Comparison of ENCODE assay signal across 8 cellular contexts in the genomic region with DNA sequence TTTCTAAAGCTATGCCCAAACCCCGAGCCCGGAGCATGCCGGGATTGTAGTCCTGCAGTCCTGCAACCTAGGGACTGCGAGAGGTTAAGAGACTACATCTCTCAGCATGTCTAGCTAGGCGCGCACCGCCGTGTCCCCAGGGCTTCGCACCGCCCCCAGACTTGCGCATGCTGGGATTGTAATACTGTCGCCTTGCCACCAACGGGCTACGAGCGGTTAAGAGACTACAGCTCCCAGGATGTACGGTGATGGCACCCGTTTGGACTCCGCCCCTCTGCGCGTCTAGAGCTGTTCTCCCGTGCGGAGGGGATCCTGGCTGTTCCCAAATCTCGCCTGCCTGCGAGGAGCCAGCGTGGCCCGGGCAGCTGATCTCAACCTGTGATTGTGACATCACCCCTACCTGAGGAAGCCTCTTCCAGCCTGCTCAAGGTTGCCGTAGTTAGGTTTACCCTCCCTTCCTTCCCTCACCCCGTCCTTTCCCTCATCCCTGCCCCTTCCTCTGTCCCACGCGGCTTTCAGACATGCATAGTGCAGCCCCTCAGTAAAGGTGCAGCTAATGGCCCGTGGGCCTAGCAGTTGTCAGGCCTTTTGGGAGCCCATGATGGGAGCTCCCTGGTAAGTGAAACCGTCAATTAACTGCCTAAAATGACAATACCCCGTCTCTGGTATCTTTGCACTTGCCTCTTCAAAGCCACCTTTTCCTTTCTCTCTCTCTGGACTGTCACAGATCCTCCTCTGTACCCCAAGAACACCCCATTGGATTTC. TPM values are rescaled to one million over a fixed set of nuclear protein-coding genes. Genes with fewer than 3 reads are reported as not detected.
DNase-seq lines count a peak whose midpoint lies in the region; ATAC-seq, FAIRE-seq and TF ChIP-seq lines count a peak whose summit lies in the region.

No MANE protein-coding gene starts in this region.

- peak overlapping the region; percentile 86 for H3K4me2 ChIP-seq in GM12878 (ENCODE audit: control insufficient read depth, insufficient read depth)

- peak; percentile 77 for TF ChIP-seq POLR2A in GM12878 (IDR thresholded peaks at IDR 0.05; ENCODE audit: low read depth, low read length)

- H3K27ac ChIP-seq in HEK293 (ENCODE audit: extremely low read depth, low read depth, low read length) (no peak overlapping the region), GM12878 (ENCODE audit: control insufficient read depth, insufficient read depth) (peak overlapping the region; percentile 82)

- peak; percentile 92 for FAIRE-seq in GM12878 (lab: Jason Lieb, UNC)

- peak overlapping the region; percentile 95 for H2AFZ ChIP-seq in GM12878 (ENCODE audit: control insufficient read depth, low read depth, low read length)

- peaks cover 0 to 2% of the 10 kb centered on the region in 2 experiments; a peak in 1 of 3 replicates for H3K36me3 ChIP-seq in HEK293 (ENCODE audit: control insufficient read depth in 2 of 2, insufficient read depth in 1 of 2, low read length in 2 of 2)
- H3K36me3 ChIP-seq in GM12878 (ENCODE audit: control insufficient read depth in 2 of 2, insufficient read depth in 2 of 2, low read length in 1 of 2), result no peaks in the 10 kb centered on the region

- TF ChIP-seq EP300 in GM12878 (IDR thresholded peaks at IDR 0.05; ENCODE audit: borderline replicate concordance in 1 of 2, control insufficient read depth in 1 of 2, low read depth in 2 of 2, low read length in 2 of 2), result 0 out of 4 replicates have a peak, but pooled peaks of 1 of the 2 experiments have one; percentile 22

- RAD21 ChIA-PET in GM12878 (lab: Charles Lee; ENCODE audit: unreplicated experiment), result interaction anchor here (0.7 to 1.9 kb wide), 5 partner anchors 10 to 600 kb away, joined by 3 to 23 read pairs (median 6); partner anchors contain the start of genes ZNF138 and ZNF680

- no peaks in the 10 kb centered on the region for H3K79me2 ChIP-seq in GM12878 (ENCODE audit: control insufficient read depth, insufficient read depth, low read length)

- peak; percentile 88 for DNase-seq in GM04504 (ENCODE audit: low read depth)
- peak; percentile 97 for DNase-seq in NCI-H1105 treated with DMSO at 0.1 percent for 48 hours (lab: John Stamatoyannopoulos, UW)
- DNase-seq in T1000 (lab: John Stamatoyannopoulos, UW), result peak; percentile 45
- peak; percentile 89 for DNase-seq in GM12878 (ENCODE audit: low read depth, low spot score)
- DNase-seq in iPS-NIHi7 (ENCODE audit: extremely low spot score), result peak; percentile 13
- peak; percentile 78 to 82 for DNase-seq in stimulated activated CD4-positive, alpha-beta T cell treated with anti-CD3 and anti-CD28 coated beads, Interleukin-1b, Interleukin-23, amount 100 ng/mL, for 1 hour (ENCODE audit: low read depth in 2 of 2)
- DNase-seq in amniotic stem cell (lab: John Stamatoyannopoulos, UW), result no peak

- TF ChIP-seq CTCF in HEK293 (tag by site-specific recombination; IDR thresholded peaks at IDR 0.05) (no peak), GM12878 (IDR thresholded peaks at IDR 0.05 in 2 of 3, conservative IDR thresholded peaks at IDR 0.05 in 1 of 3; ENCODE audit: control insufficient read depth in 2 of 3, extremely low read depth in 1 of 3, insufficient read depth in 1 of 3, low read depth in 3 of 3, low read length in 3 of 3) (no peak)

- intact Hi-C loops in GM12878 (cut with micrococcal nuclease; ENCODE audit: unreplicated experiment), result loop anchor here (2.0 to 10.0 kb wide), 3 partner anchors 50 to 359 kb away; partner anchors contain the start of genes ZNF107 and ZNF680

- in situ Hi-C loops in GM12878 (cut with MboI), result loop anchor here (10.0 kb wide), 2 partner anchors 357 to 487 kb away; partner anchors contain the start of genes ZNF107 and ZNF138

- peak; percentile 98 for ATAC-seq in GM12878

- no peaks in the 10 kb centered on the region for H3K27me3 ChIP-seq in GM12878 (replicated peaks in 1 of 2; ENCODE audit: control insufficient read depth in 2 of 2, insufficient read depth in 2 of 2, low read length in 1 of 2)

- TF ChIP-seq RAD21 in GM12878 (IDR thresholded peaks at IDR 0.05; ENCODE audit: insufficient read depth, low read depth, low read length), result no peak

- H3K4me3 ChIP-seq in HEK293 (ENCODE audit: low read depth, low read length), result peak overlapping the region; percentile 42
- H3K4me3 ChIP-seq in GM12878, result peak overlapping the region; percentile 80

- H3K9ac ChIP-seq in GM12878 (ENCODE audit: control insufficient read depth, insufficient read depth, low read length), result peak overlapping the region; percentile 84

- SMC1A ChIA-PET in GM12878 (lab: Charles Lee; ENCODE audit: uncharacterized antibody, unreplicated experiment), result interaction anchor here (0.8 to 2.8 kb wide), 5 partner anchors 10 to 359 kb away, joined by 3 to 19 read pairs (median 3); partner anchors contain the start of gene ZNF107

- BruUV-seq in GM12878 (replicated peaks; lab: Mats Ljungman, UMichigan), result TSS peak; percentile 93

- H4K20me1 ChIP-seq in GM12878 (ENCODE audit: control insufficient read depth, insufficient read depth), result no peaks in the 10 kb centered on the region

- H3K9me3 ChIP-seq in HEK293 (ENCODE audit: control insufficient read depth, insufficient read depth, low read depth, low read length) (no peaks in the 10 kb centered on the region), GM12878 (replicated peaks; ENCODE audit: control insufficient read depth, insufficient read depth, low read length) (no peaks in the 10 kb centered on the region; the same call in 2 of the 3 replicates)

- POLR2A ChIA-PET in HEK293 (lab: Yijun Ruan, JAX), result interaction anchor here (0.6 to 1.8 kb wide), 8 partner anchors 8 to 458 kb away, joined by 3 to 16 read pairs (median 4); partner anchors contain the start of genes ZNF107 and ZNF680
- POLR2A ChIA-PET in GM12878 (lab: Charles Lee), result interaction anchor here (0.6 to 1.5 kb wide), 5 partner anchors 8 to 1899 kb away, joined by 3 to 11 read pairs (median 4); partner anchors contain the start of gene ZNF680

- CTCF ChIA-PET in HEK293 (lab: Yijun Ruan, JAX), result interaction anchor here (0.6 kb wide), 1 partner anchor 104 kb away, joined by 3 read pairs; no protein-coding TSS in a partner anchor
- CTCF ChIA-PET in GM12878 (lab: Yijun Ruan, JAX), result interaction anchor here (1.5 to 1.9 kb wide), 4 partner anchors 8 to 13 kb away, joined by 4 to 8 read pairs (median 6); no protein-coding TSS in a partner anchor

- 4% methylated on average over 33 of the region's 33 CpGs for WGBS in GM12878 (ENCODE audit: insufficient coverage, insufficient replicate concordance, low lambda C conversion rate, missing lambda C conversion rate)

- H3K4me1 ChIP-seq in HEK293 (ENCODE audit: control insufficient read depth, insufficient read depth, low read length), result no peaks in the 10 kb centered on the region
- H3K4me1 ChIP-seq in GM12878 (ENCODE audit: control insufficient read depth, insufficient read depth, low read length), result no peaks in the 10 kb centered on the region; the same call in 1 of the 2 replicates

TF ChIP-seq in HEK293, 187 proteins besides CTCF, POLR2A, EP300 and RAD21 (continues in another document):
- TF ChIP-seq ZNF747 (tag by site-specific recombination; IDR thresholded peaks at IDR 0.05) (no peak), ZNF239 (tag by site-specific recombination; IDR thresholded peaks at IDR 0.05) (no peak), ZNF560 (tag by site-specific recombination; IDR thresholded peaks at IDR 0.05; ENCODE audit: borderline replicate concordance) (no peak), ZNF561 (tag by site-specific recombination; IDR thresholded peaks at IDR 0.05; ENCODE audit: borderline replicate concordance) (no peak), ZNF132 (tag by site-specific recombination; IDR thresholded peaks at IDR 0.05; ENCODE audit: borderline replicate concordance) (no peak), ZNF76 (tag by site-specific recombination; IDR thresholded peaks at IDR 0.05; ENCODE audit: borderline replicate concordance, low read depth) (peak; percentile 95)

TF ChIP-seq in GM12878, 131 proteins besides CTCF, POLR2A, EP300 and RAD21 (continues in another document):
- TF ChIP-seq ZNF622 (IDR thresholded peaks at IDR 0.05), result no peak
- TF ChIP-seq, protein P1, sequence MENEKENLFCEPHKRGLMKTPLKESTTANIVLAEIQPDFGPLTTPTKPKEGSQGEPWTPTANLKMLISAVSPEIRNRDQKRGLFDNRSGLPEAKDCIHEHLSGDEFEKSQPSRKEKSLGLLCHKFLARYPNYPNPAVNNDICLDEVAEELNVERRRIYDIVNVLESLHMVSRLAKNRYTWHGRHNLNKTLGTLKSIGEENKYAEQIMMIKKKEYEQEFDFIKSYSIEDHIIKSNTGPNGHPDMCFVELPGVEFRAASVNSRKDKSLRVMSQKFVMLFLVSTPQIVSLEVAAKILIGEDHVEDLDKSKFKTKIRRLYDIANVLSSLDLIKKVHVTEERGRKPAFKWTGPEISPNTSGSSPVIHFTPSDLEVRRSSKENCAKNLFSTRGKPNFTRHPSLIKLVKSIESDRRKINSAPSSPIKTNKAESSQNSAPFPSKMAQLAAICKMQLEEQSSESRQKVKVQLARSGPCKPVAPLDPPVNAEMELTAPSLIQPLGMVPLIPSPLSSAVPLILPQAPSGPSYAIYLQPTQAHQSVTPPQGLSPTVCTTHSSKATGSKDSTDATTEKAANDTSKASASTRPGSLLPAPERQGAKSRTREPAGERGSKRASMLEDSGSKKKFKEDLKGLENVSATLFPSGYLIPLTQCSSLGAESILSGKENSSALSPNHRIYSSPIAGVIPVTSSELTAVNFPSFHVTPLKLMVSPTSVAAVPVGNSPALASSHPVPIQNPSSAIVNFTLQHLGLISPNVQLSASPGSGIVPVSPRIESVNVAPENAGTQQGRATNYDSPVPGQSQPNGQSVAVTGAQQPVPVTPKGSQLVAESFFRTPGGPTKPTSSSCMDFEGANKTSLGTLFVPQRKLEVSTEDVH (IDR thresholded peaks at IDR 0.05; ENCODE audit: low read depth, partially characterized antibody), result no peak
- TF ChIP-seq NRF1 (conservative IDR thresholded peaks at IDR 0.05; ENCODE audit: low read depth, low read length), result peak; percentile 71
- peak; percentile 85 for TF ChIP-seq HDGF (IDR thresholded peaks at IDR 0.05)

RNA-seq across cellular contexts. Expression of gene ZNF736, which starts 6.3 kb away (rescaled TPM):
- 184 and 194 TPM in 2 replicates for total RNA-seq in GM12878 (2013; cell fraction: nucleolus; rRNA removed)
- total RNA-seq in GM12878 (2014; rRNA removed), result 12.5 and 12.6 TPM in 2 replicates
- total RNA-seq in GM12878 (2014; rRNA removed; fragmentation: Illumina TruSeq; extraction: Trizol), result 22.5 and 23.5 TPM in 2 replicates
- total RNA-seq in GM12878 (2021), result 20.5 and 21.4 TPM in 2 replicates
- polyA plus RNA-seq in GM12878 (2011; ENCODE audit: low read depth), result 5.7 TPM
- polyA plus RNA-seq in GM12878 (2011; rRNA removed), result 13.9 and 19.0 TPM in 2 replicates
- 5.8 and 6.0 TPM in 2 replicates for polyA plus RNA-seq in GM12878 (2011; cell fraction: cytosol; rRNA removed)
- polyA plus RNA-seq in GM12878 (2011; cell fraction: nucleus; rRNA removed), result 16.9 and 17.2 TPM in 2 replicates
- polyA plus RNA-seq in GM12878 (2012), result 6.5 and 9.8 TPM in 2 replicates
- 9.2 and 10.6 TPM in 2 replicates for polyA plus RNA-seq in GM12878 (2014; fragmentation: Illumina TruSeq; extraction: Trizol)
- polyA plus RNA-seq in GM12878 (2014; fragmentation: Nextera tagmentation; extraction: Ambion mirVana), result 1 to 10 TPM; 1.9 to 3.7 TPM
- polyA plus RNA-seq in GM12878 (2014; rRNA removed), result 7.7 and 9.1 TPM in 2 replicates
- 1 to 10 TPM; 8.7 to 9.1 TPM for polyA plus RNA-seq in GM12878 (2016; fragmentation: Nextera tagmentation; extraction: Ambion mirVana)
- 27.4 and 28.7 TPM in 2 replicates for polyA minus RNA-seq in GM12878 (2011; rRNA and poly(A)+ RNA removed)
- 4.5 and 8.4 TPM in 2 replicates for polyA minus RNA-seq in GM12878 (2011; cell fraction: cytosol; rRNA and poly(A)+ RNA removed)
- 26.1 and 30.7 TPM in 2 replicates for polyA minus RNA-seq in GM12878 (2011; cell fraction: nucleus; rRNA and poly(A)+ RNA removed)
